Comparison of ENCODE assay signal across 11 cellular contexts in the genomic region with DNA sequence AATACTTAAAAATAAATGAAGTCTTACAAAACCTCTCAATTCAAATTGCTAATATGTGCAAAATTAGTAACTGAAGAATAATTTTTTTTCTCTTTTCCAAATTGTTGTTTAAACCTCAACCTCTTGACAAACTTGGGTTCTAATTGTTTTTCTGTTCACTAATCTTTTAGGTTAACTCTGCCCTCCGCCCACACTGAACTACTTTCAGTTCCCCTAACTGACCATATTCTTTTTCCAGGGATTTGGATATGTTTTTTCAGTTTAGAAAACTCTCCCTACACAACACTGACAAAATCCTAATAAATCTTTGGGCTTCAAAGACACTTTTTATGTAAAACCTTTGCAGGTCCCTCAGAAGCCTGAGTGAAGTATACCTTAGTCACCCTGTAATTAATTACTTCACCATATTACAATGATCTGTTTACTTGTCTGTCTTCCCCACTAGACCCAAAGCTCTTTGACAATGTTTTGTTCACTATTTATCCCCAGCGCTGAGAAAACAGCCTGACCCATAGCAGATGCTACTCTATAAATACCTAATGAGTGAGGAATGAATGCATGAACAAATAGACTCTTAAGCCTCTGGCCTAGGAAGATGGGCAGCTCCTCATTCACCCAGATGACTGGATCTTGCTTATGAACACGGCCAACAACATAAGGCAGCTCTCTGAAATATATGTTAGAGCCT.
DNase-seq lines count a peak whose midpoint lies in the region; ATAC-seq and TF ChIP-seq lines count a peak whose summit lies in the region.
"Had no signal": no experiment of that assay in that cellular context is flagged by ENCODE, and none has a peak within 500 bp of the region (broad histone marks: within the 10 kb centered on the region; RNA-seq: fewer than 3 reads in every experiment).

No MANE protein-coding gene starts in this region.

- no peak for TF ChIP-seq EP300 in upper lobe of left lung (IDR thresholded peaks at IDR 0.05)

- POLR2A ChIA-PET in activated CD4-positive, alpha-beta T cell treated with anti-CD3 and anti-CD28 coated beads, Interleukin-2, amount 10 ng/mL, durations not matched to agents 7 days and 5 days (lab: Charles Lee), result interaction anchor here (0.6 kb wide), 1 partner anchor 23 kb away, joined by 3 read pairs; no protein-coding TSS in a partner anchor

- H3K4me1 ChIP-seq in SJSA1 (replicated peaks) (peaks cover 27% of the 10 kb centered on the region), mucosa of rectum (ENCODE audit: control insufficient read depth in 2 of 2, insufficient read depth in 2 of 2, low read length in 2 of 2) (peaks cover 16 to 19% of the 10 kb centered on the region in 2 donors), upper lobe of left lung (peaks cover 9 to 23% (median 18%) of the 10 kb centered on the region in 4 donors)

- in situ Hi-C loops in Caki2 (cut with HindIII; ENCODE audit: low pct_unique_long_range_greater_than_20kb, low sequenced_read_pairs), result no loop called here

- no peak for TF ChIP-seq CTCF in upper lobe of left lung (IDR thresholded peaks at IDR 0.05)

- no peak overlapping the region for H3K9ac ChIP-seq in mucosa of rectum (ENCODE audit: low read depth in 1 of 2, low read length in 2 of 2)

- H3K27ac ChIP-seq in SJSA1, result peak overlapping the region; percentile 21; the same call in 1 of the 2 replicates
- H3K27ac ChIP-seq in mucosa of rectum (ENCODE audit: low read depth in 2 of 2, low read length in 2 of 2), result peak overlapping the region; percentile 81 to 88
- peak overlapping the region in 2 of 4 donors; percentile 45 to 46 for H3K27ac ChIP-seq in upper lobe of left lung

- WGBS in upper lobe of left lung, 2 donors, result 78 to 83% methylated on average over 3 of the region's 3 CpGs

- H3K27me3 ChIP-seq in MG63 (no peaks in the 10 kb centered on the region), SJSA1 (replicated peaks) (no peaks in the 10 kb centered on the region), mucosa of rectum (ENCODE audit: control insufficient read depth in 2 of 2, insufficient read depth in 2 of 2, low read length in 2 of 2) (no peaks in the 10 kb centered on the region), upper lobe of left lung (no peaks in the 10 kb centered on the region)

- ATAC-seq in HG02763 (IDR thresholded peaks at IDR 0.05; ENCODE audit: unreplicated experiment) (no peak), upper lobe of left lung (ENCODE audit: low FRiP score in 2 of 2) (no peak)

- H3K9me3 ChIP-seq in MG63, result no peaks in the 10 kb centered on the region
- no peaks in the 10 kb centered on the region for H3K9me3 ChIP-seq in SJSA1 (replicated peaks)
- no peaks in the 10 kb centered on the region for H3K9me3 ChIP-seq in mucosa of rectum (ENCODE audit: control insufficient read depth in 2 of 2, low read length in 2 of 2)
- no peaks in the 10 kb centered on the region for H3K9me3 ChIP-seq in upper lobe of left lung

- no peaks in the 10 kb centered on the region for H3K9me3 Mint-ChIP-seq in activated CD4-positive, alpha-beta T cell treated with anti-CD3 and anti-CD28 coated beads, Interleukin-2, amount 10 ng/mL, durations not matched to agents 7 days and 5 days
- H3K9me3 Mint-ChIP-seq: T-helper 1 cell treated with Interleukin-12 subunit alpha and Interleukin-12 subunit beta and Interleukin-4 antibody, amounts not matched to agents 30 μg/mL and 1 μg/mL, for 36 hours had no signal

- CTCF ChIA-PET in activated CD4-positive, alpha-beta T cell treated with anti-CD3 and anti-CD28 coated beads, Interleukin-2, amount 10 ng/mL, durations not matched to agents 7 days and 5 days (lab: Charles Lee), result interaction anchor here (1.1 kb wide), 1 partner anchor 204 kb away, joined by 6 read pairs; no protein-coding TSS in a partner anchor

- DNase-seq in Caki2 (ENCODE audit: low read depth), result peak; percentile 52
- DNase-seq in MG63, result peak; percentile 1
- peak in 1 of 2 experiments; percentile 50 for DNase-seq in SJSA1 (ENCODE audit: low read depth in 1 of 2, low spot score in 2 of 2)
- DNase-seq in activated CD4-positive, alpha-beta T cell treated with anti-CD3 and anti-CD28 coated beads, Interleukin-2, amount 10 ng/mL, durations not matched to agents 7 days and 5 days, result no peak
- DNase-seq in middle frontal gyrus (ENCODE audit: extremely low spot score, low spot score), result no peak
- DNase-seq in upper lobe of left lung, result no peak
- DNase-seq: NCI-H226; stimulated activated CD4-positive, alpha-beta T cell treated with anti-CD3 and anti-CD28 coated beads, Interleukin-2, amount 100 ng/mL, for 48 hours had no signal

- H3K27ac Mint-ChIP-seq in activated CD4-positive, alpha-beta T cell treated with anti-CD3 and anti-CD28 coated beads, Interleukin-2, amount 10 ng/mL, durations not matched to agents 7 days and 5 days, result no peak overlapping the region
- H3K27ac Mint-ChIP-seq: T-helper 1 cell treated with Interleukin-12 subunit alpha and Interleukin-12 subunit beta and Interleukin-4 antibody, amounts not matched to agents 30 μg/mL and 1 μg/mL, for 36 hours had no signal

- H3K4me1 Mint-ChIP-seq in activated CD4-positive, alpha-beta T cell treated with anti-CD3 and anti-CD28 coated beads, Interleukin-2, amount 10 ng/mL, durations not matched to agents 7 days and 5 days, result no peaks in the 10 kb centered on the region

- no peak for TF ChIP-seq POLR2A in upper lobe of left lung (IDR thresholded peaks at IDR 0.05)

- no peak overlapping the region for H3K4me3 Mint-ChIP-seq in activated CD4-positive, alpha-beta T cell treated with anti-CD3 and anti-CD28 coated beads, Interleukin-2, amount 10 ng/mL, durations not matched to agents 7 days and 5 days
- H3K4me3 Mint-ChIP-seq: T-helper 1 cell treated with Interleukin-12 subunit alpha and Interleukin-12 subunit beta and Interleukin-4 antibody, amounts not matched to agents 30 μg/mL and 1 μg/mL, for 36 hours had no signal

- no peak overlapping the region for H3K4me3 ChIP-seq in MG63
- no peak overlapping the region for H3K4me3 ChIP-seq in SJSA1
- peak overlapping the region; percentile 13 to 23 for H3K4me3 ChIP-seq in mucosa of rectum (ENCODE audit: low read length in 2 of 2)
- H3K4me3 ChIP-seq in upper lobe of left lung, result no peak overlapping the region

- H3K36me3 ChIP-seq in MG63 (no peaks in the 10 kb centered on the region), SJSA1 (no peaks in the 10 kb centered on the region), mucosa of rectum (ENCODE audit: control insufficient read depth in 2 of 2, insufficient read depth in 2 of 2, low read length in 2 of 2) (no peaks in the 10 kb centered on the region), upper lobe of left lung (no peaks in the 10 kb centered on the region)

- H3K36me3 Mint-ChIP-seq in activated CD4-positive, alpha-beta T cell treated with anti-CD3 and anti-CD28 coated beads, Interleukin-2, amount 10 ng/mL, durations not matched to agents 7 days and 5 days (ENCODE audit: low read depth), result no peaks in the 10 kb centered on the region

- peaks cover 4% of the 10 kb centered on the region for H3K27me3 Mint-ChIP-seq in activated CD4-positive, alpha-beta T cell treated with anti-CD3 and anti-CD28 coated beads, Interleukin-2, amount 10 ng/mL, durations not matched to agents 7 days and 5 days

Comparison
In these comparisons a context has a peak if more than half of its experiments do, and no peak if none do; other contexts are left out.
1. DNase-seq: peak in Caki2 (single experiment) and MG63 (single experiment); none in activated CD4-positive, alpha-beta T cell treated with anti-CD3 and anti-CD28 coated beads, Interleukin-2, amount 10 ng/mL, durations not matched to agents 7 days and 5 days (single experiment), middle frontal gyrus (single experiment) and upper lobe of left lung (0 of 2).
2. H3K4me3 ChIP-seq: peak in mucosa of rectum (2 of 2); none in MG63 (single experiment), SJSA1 (single experiment) and upper lobe of left lung (0 of 4).